2 cellular contexts compared by ENCODE assay signal in genomic region chr11:898540-899190, GRCh38.
TF ChIP-seq lines count a peak whose summit lies in the region.

No MANE protein-coding gene starts in this region.

TF ChIP-seq in IMR-90, 13 proteins besides CTCF, POLR2A, EP300 and RAD21:
- TF ChIP-seq USF2 (IDR thresholded peaks at IDR 0.05; ENCODE audit: low read depth, low read length) (0 out of 2 replicates have a peak, but pooled peaks have one; percentile 38), RFX5 (IDR thresholded peaks at IDR 0.05; ENCODE audit: low read depth, low read length) (no peak)

TF ChIP-seq in endothelial cell of umbilical vein, 7 proteins besides CTCF, POLR2A, EP300 and RAD21:
- TF ChIP-seq MAX (IDR thresholded peaks at IDR 0.05; ENCODE audit: insufficient read depth, insufficient read length) = no peak
- TF ChIP-seq FOS (IDR thresholded peaks at IDR 0.05; ENCODE audit: borderline replicate concordance, insufficient read depth, low read length) = no peak
- no peak for TF ChIP-seq GATA2 (IDR thresholded peaks at IDR 0.05; ENCODE audit: insufficient read depth, insufficient read length, low read depth, low read length)
- no peak for TF ChIP-seq MYC (IDR thresholded peaks at IDR 0.05; ENCODE audit: low read depth, low read length)
- no peak for TF ChIP-seq JUN (IDR thresholded peaks at IDR 0.05; ENCODE audit: borderline replicate concordance, insufficient read depth, insufficient read length, low read depth)
- no peak for TF ChIP-seq POLR2AphosphoS5 (IDR thresholded peaks at IDR 0.05; ENCODE audit: insufficient read depth, low read depth, low read length)
- TF ChIP-seq EZH2 (IDR thresholded peaks at IDR 0.05; ENCODE audit: borderline replicate concordance, low read depth, low read length, severe bottlenecking) = no peak
